17 cellular contexts compared by ENCODE assay signal in the genomic region with DNA sequence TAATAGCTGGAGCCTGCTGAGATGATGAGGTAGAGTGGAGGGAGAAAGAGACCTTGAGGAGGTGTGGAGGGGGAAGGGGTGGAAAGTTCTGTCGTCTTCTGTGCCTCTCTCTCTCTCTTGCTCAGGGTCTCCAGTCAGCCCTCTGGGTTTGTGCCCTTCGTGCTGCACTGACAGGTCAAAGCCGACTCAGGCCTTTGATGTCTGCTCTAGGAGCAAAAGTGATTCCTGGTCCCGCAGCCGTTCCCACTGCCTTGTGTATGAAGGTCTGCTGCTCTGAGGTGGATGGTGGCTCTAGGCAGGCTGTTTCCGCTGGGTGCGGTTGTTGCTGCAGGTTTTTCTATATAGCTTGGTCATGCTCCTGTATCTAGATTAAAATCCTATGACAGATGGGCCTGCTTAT.
DNase-seq lines count a peak whose midpoint lies in the region; ATAC-seq and TF ChIP-seq lines count a peak whose summit lies in the region.
"Had no signal": no experiment of that assay in that cellular context is flagged by ENCODE, and none has a peak within 500 bp of the region (broad histone marks: within the 10 kb centered on the region; RNA-seq: fewer than 3 reads in every experiment).

No MANE protein-coding gene starts in this region.

- H3K27me3 ChIP-seq in CD4-positive, alpha-beta T cell (ENCODE audit: control insufficient read depth, insufficient read depth, low read length) = no peaks in the 10 kb centered on the region
- no peaks in the 10 kb centered on the region for H3K27me3 ChIP-seq in GM23338 (ENCODE audit: insufficient read depth)

- H3K4me1 ChIP-seq in GM23338 (ENCODE audit: insufficient read depth) = peaks cover 74% of the 10 kb centered on the region

- H3K9me3 Mint-ChIP-seq in CD4-positive, alpha-beta T cell = no peaks in the 10 kb centered on the region
- H3K9me3 Mint-ChIP-seq in GM23338 (no peaks in the 10 kb centered on the region), nephron (no peaks in the 10 kb centered on the region)

- H3K36me3 ChIP-seq in GM23338 (ENCODE audit: insufficient read depth) = no peaks in the 10 kb centered on the region

- H3K4me1 Mint-ChIP-seq in CD4-positive, alpha-beta T cell (ENCODE audit: low read depth) = peaks cover 79% of the 10 kb centered on the region
- H3K4me1 Mint-ChIP-seq in GM23338 (peaks cover 80% of the 10 kb centered on the region), nephron (peaks cover 45% of the 10 kb centered on the region)

- no peak overlapping the region for H3K4me3 Mint-ChIP-seq in CD4-positive, alpha-beta T cell
- H3K4me3 Mint-ChIP-seq in GM23338 (no peak overlapping the region; the same call in 2 of the 3 replicates), nephron (no peak overlapping the region)

- no peak overlapping the region for H3K4me3 ChIP-seq in GM23338

- peak overlapping the region; percentile 16 for H3K27ac Mint-ChIP-seq in CD4-positive, alpha-beta T cell
- peak overlapping the region; percentile 39 for H3K27ac Mint-ChIP-seq in GM23338
- peak overlapping the region; percentile 53 to 88 (median 76) for H3K27ac Mint-ChIP-seq in nephron

- TF ChIP-seq POLR2A in erythroblast (IDR thresholded peaks at IDR 0.05; ENCODE audit: low read length) = peak; percentile 14

- H3K4me2 ChIP-seq in GM23338 = no peak overlapping the region
- H3K4me2 ChIP-seq: SK-N-SH had no signal

- no peaks in the 10 kb centered on the region for H3K9me3 ChIP-seq in CD4-positive, alpha-beta T cell (ENCODE audit: control insufficient read depth, low read length)
- H3K9me3 ChIP-seq: SK-N-SH had no signal

- intact Hi-C loops in CD4-positive, alpha-beta T cell (cut with DNase I, micrococcal nuclease) = no loop called here

- CTCF ChIA-PET in CD4-positive, alpha-beta T cell (lab: Charles Lee) = no interaction called here

- peaks cover 73% of the 10 kb centered on the region; the same call in 1 of the 2 replicates for H4K20me1 ChIP-seq in GM23338 (replicated peaks; ENCODE audit: insufficient read depth)

- H3F3A ChIP-seq in GM23338 (replicated peaks; ENCODE audit: low read depth) = no peaks in the 10 kb centered on the region

- POLR2A ChIA-PET in CD4-positive, alpha-beta T cell (lab: Charles Lee) = no interaction called here

- no peaks in the 10 kb centered on the region for H3K9me2 ChIP-seq in GM23338 (ENCODE audit: insufficient read depth)
- H3K9me2 ChIP-seq: SK-N-SH had no signal

- H3K27me3 Mint-ChIP-seq in CD4-positive, alpha-beta T cell = no peaks in the 10 kb centered on the region
- H3K27me3 Mint-ChIP-seq in GM23338 (ENCODE audit: insufficient read depth, low read depth, poor library complexity) (peaks cover 9% of the 10 kb centered on the region), nephron (ENCODE audit: low read depth) (no peaks in the 10 kb centered on the region)

- peaks cover 100% of the 10 kb centered on the region for H3K79me2 ChIP-seq in GM23338 (replicated peaks; ENCODE audit: insufficient read depth)

- H3K27ac ChIP-seq in CD4-positive, alpha-beta T cell (ENCODE audit: low read depth, low read length) = no peak overlapping the region
- 0 out of 2 replicates have a peak overlapping the region, but pooled peaks have one; percentile 24 for H3K27ac ChIP-seq in GM23338 (ENCODE audit: low read depth)
- H3K27ac ChIP-seq: C4-2B had no signal

- no peak for TF ChIP-seq CTCF in CD4-positive, alpha-beta T cell (IDR thresholded peaks at IDR 0.05)
- TF ChIP-seq CTCF in GM23338 (conservative IDR thresholded peaks at IDR 0.05; ENCODE audit: low read depth in 2 of 2) = no peak
- TF ChIP-seq CTCF in nephron (IDR thresholded peaks at IDR 0.05; ENCODE audit: unreplicated experiment in 3 of 3) = no peak

- no peak overlapping the region for H2AFZ ChIP-seq in GM23338

- ATAC-seq in CD4-positive, alpha-beta T cell (ENCODE audit: poor library complexity) = no peak
- ATAC-seq in GM23338 (no peak), left lobe of liver (no peak)

- DNase-seq in CD4-positive, alpha-beta T cell = no peak
- no peak for DNase-seq in GM23338 (ENCODE audit: low spot score)
- peak; percentile 51 to 65 for DNase-seq in erythroblast (lab: John Stamatoyannopoulos, UW)
- DNase-seq in left lobe of liver (ENCODE audit: low spot score) = no peak
- no peak for DNase-seq in activated CD8-positive, alpha-beta memory T cell treated with anti-CD3 and anti-CD28 coated beads, Interleukin-2, amount 50 U/mL, for 4 hours
- DNase-seq in HPDE6-E6E7 (ENCODE audit: extremely low spot score) = no peak
- no peak for DNase-seq in HK-2 (ENCODE audit: unreplicated experiment)
- DNase-seq: ACHN; DMS79 treated with DMSO at 0.1 percent for 48 hours; KG1; NCI-H2029 treated with DMSO at 0.1 percent for 48 hours; NCI-H446; NK-92 treated with Interleukin-12 subunit alpha and Interleukin-12 subunit beta, amount 100 ng/mL, for 24 hours; SHP77 treated with DMSO at 0.1 percent for 48 hours; SK-N-SH had no signal

- H3K36me3 Mint-ChIP-seq in CD4-positive, alpha-beta T cell (ENCODE audit: low read depth) = no peaks in the 10 kb centered on the region
- no peaks in the 10 kb centered on the region for H3K36me3 Mint-ChIP-seq in GM23338 (ENCODE audit: low read depth)
- H3K36me3 Mint-ChIP-seq in nephron (ENCODE audit: low read depth) = no peaks in the 10 kb centered on the region

TF ChIP-seq in GM23338, 12 proteins besides CTCF, POLR2A, EP300 and RAD21:
- TF ChIP-seq STAT1 (IDR thresholded peaks at IDR 0.05; ENCODE audit: unreplicated experiment) = no peak

Comparison
In these comparisons a context has a peak if more than half of its experiments do, and no peak if none do; other contexts are left out.
1. DNase-seq: peak in erythroblast (2 of 2); none in CD4-positive, alpha-beta T cell (0 of 10), GM23338 (single experiment), left lobe of liver (single experiment), activated CD8-positive, alpha-beta memory T cell treated with anti-CD3 and anti-CD28 coated beads, Interleukin-2, amount 50 U/mL, for 4 hours (single experiment), HPDE6-E6E7 (single experiment) and HK-2 (single experiment).
2. H3K27ac Mint-ChIP-seq: peak in every context shown above with its lines; median percentile 76 in nephron; 39 in GM23338; 16 in CD4-positive, alpha-beta T cell.